In genomic region chr2:218193716-218194115, GRCh38 we compare ENCODE assay signal across 21 cellular contexts. TPM values are rescaled to one million over a fixed set of nuclear protein-coding genes. Genes with fewer than 3 reads are reported as not detected.
DNase-seq lines count a peak whose midpoint lies in the region; FAIRE-seq and TF ChIP-seq lines count a peak whose summit lies in the region.
"Had no signal": no experiment of that assay in that cellular context is flagged by ENCODE, and none has a peak within 500 bp of the region (broad histone marks: within the 10 kb centered on the region; RNA-seq: fewer than 3 reads in every experiment).

No MANE protein-coding gene starts in this region.

- H3K36me3 ChIP-seq in osteoblast (ENCODE audit: insufficient read depth, low read length), result no peaks in the 10 kb centered on the region
- H3K36me3 ChIP-seq: BE2C; BLaER1 treated with 17β-estradiol and CSF1 and Interleukin-3, amounts not matched to agents 10 nM and 100 nM had no signal

- H3K27me3 ChIP-seq in osteoblast (ENCODE audit: insufficient read depth, low read length), result peaks cover 1% of the 10 kb centered on the region
- H3K27me3 ChIP-seq: BLaER1 treated with 17β-estradiol and CSF1 and Interleukin-3, amounts not matched to agents 10 nM and 100 nM had no signal

- no peaks in the 10 kb centered on the region for H4K20me1 ChIP-seq in osteoblast (ENCODE audit: insufficient read depth, low read length)
- H4K20me1 ChIP-seq: BLaER1 treated with 17β-estradiol and CSF1 and Interleukin-3, amounts not matched to agents 10 nM and 100 nM had no signal

- H3K4me1 ChIP-seq in osteoblast (ENCODE audit: insufficient read depth, low read length), result no peaks in the 10 kb centered on the region

- H3K4me3 ChIP-seq in osteoblast (ENCODE audit: insufficient read depth, low read length), result no peak overlapping the region
- H3K4me3 ChIP-seq: BLaER1 treated with 17β-estradiol and CSF1 and Interleukin-3, amounts not matched to agents 10 nM and 100 nM had no signal

- no peak for TF ChIP-seq CTCF in osteoblast (IDR thresholded peaks at IDR 0.05; ENCODE audit: extremely low read depth, low read depth, low read length)

- H3K4me2 ChIP-seq in osteoblast (ENCODE audit: insufficient read depth, low read length), result no peak overlapping the region

- no peaks in the 10 kb centered on the region for H3K79me2 ChIP-seq in osteoblast (ENCODE audit: insufficient read depth, low read length)

- no peak overlapping the region for H2AFZ ChIP-seq in osteoblast (ENCODE audit: low read length)

- no peaks in the 10 kb centered on the region for H3K9me3 ChIP-seq in osteoblast (ENCODE audit: low read depth, low read length)
- H3K9me3 ChIP-seq: BE2C; BLaER1 treated with 17β-estradiol and CSF1 and Interleukin-3, amounts not matched to agents 10 nM and 100 nM had no signal

- FAIRE-seq in frontal cortex (lab: Jason Lieb, UNC), result no peak
- FAIRE-seq: G401.6, GM12892, H1 had no signal

- no peak overlapping the region for H3K27ac ChIP-seq in osteoblast (ENCODE audit: low read depth, low read length)
- H3K27ac ChIP-seq: BLaER1 treated with 17β-estradiol and CSF1 and Interleukin-3, amounts not matched to agents 10 nM and 100 nM had no signal

- DNase-seq in NCI-H2171 treated with DMSO at 0.1 percent for 48 hours (lab: John Stamatoyannopoulos, UW) (peak; percentile 33), NCI-H2171 (lab: John Stamatoyannopoulos, UW) (no peak), G401 (ENCODE audit: low spot score) (peak; percentile 4), cerebellum (ENCODE audit: low spot score) (peak; percentile 8), osteoblast (ENCODE audit: insufficient read length, low spot score, missing footprints) (peak; percentile 22), frontal cortex (ENCODE audit: low spot score in 2 of 2) (no peak), HCEC 1CT (no peak)
- DNase-seq: BE2C; Calu3; CD4-positive, alpha-beta T cell; COR-L47; DMS53; DMS79 treated with DMSO at 0.1 percent for 48 hours; H7 had no signal

- in situ Hi-C loops in G401 (cut with HindIII; ENCODE audit: low sequenced_read_pairs), result no loop called here

RNA-seq across cellular contexts. Expression of gene ARPC2, which starts 23.3 kb away (rescaled TPM):
- 263 and 286 TPM in 2 replicates for total RNA-seq in G401 (2014; rRNA removed; shearing (Covaris generic))
- total RNA-seq in cerebellum, result 103 TPM
- total RNA-seq in osteoblast, result 301 and 315 TPM in 2 replicates
- total RNA-seq in frontal cortex, result 139 TPM

RNA-seq across cellular contexts. Expression of gene CXCR1, which starts 27.0 kb away (rescaled TPM):
- not detected in 2 replicates for total RNA-seq in G401 (2014; rRNA removed; shearing (Covaris generic))
- total RNA-seq in cerebellum, result not detected
- not detected in 2 replicates for total RNA-seq in osteoblast
- total RNA-seq in frontal cortex, result under 0.01 TPM
- total RNA-seq: A172, A673, Calu3, Daoy, H1, H7 had no signal

Comparison
In these comparisons a context has a peak if more than half of its experiments do, and no peak if none do; other contexts are left out.
1. DNase-seq: peak in NCI-H2171 treated with DMSO at 0.1 percent for 48 hours (single experiment), G401 (single experiment), cerebellum (single experiment) and osteoblast (single experiment); none in NCI-H2171 (single experiment), frontal cortex (0 of 2) and HCEC 1CT (single experiment).